In genomic region chr11:119491753-119492455, GRCh38 we compare ENCODE assay signal across 12 cellular contexts.
DNase-seq lines count a peak whose midpoint lies in the region; ATAC-seq, FAIRE-seq and TF ChIP-seq lines count a peak whose summit lies in the region.
"Had no signal": no experiment of that assay in that cellular context is flagged by ENCODE, and none has a peak within 500 bp of the region (broad histone marks: within the 10 kb centered on the region; RNA-seq: fewer than 3 reads in every experiment).

No MANE protein-coding gene starts in this region.

- H3K9me3 ChIP-seq in cardiac muscle cell (ENCODE audit: low read depth) (no peaks in the 10 kb centered on the region), heart right ventricle (no peaks in the 10 kb centered on the region), endodermal cell (ENCODE audit: control insufficient read depth, low read length) (no peaks in the 10 kb centered on the region)

- ATAC-seq in heart right ventricle (no peak), GM18517 (IDR thresholded peaks at IDR 0.05; ENCODE audit: unreplicated experiment) (no peak), GM21723 (IDR thresholded peaks at IDR 0.05; ENCODE audit: unreplicated experiment) (no peak)
- ATAC-seq: right cardiac atrium; stimulated activated naive CD8-positive, alpha-beta T cell treated with anti-CD3 and anti-CD28 coated beads, Interleukin-15, amount 100 ng/mL, for 72 hours had no signal

- H3K27ac Mint-ChIP-seq in endodermal cell (no peak overlapping the region), type B pancreatic cell (no peak overlapping the region)
- H3K27ac Mint-ChIP-seq: activated naive CD4-positive, alpha-beta T cell treated with anti-CD3 and anti-CD28 coated beads, Interleukin-2, amount 50 U/mL, for 24 hours; CD4-positive, CD25-positive, alpha-beta regulatory T cell; stimulated activated naive CD8-positive, alpha-beta T cell treated with anti-CD3 and anti-CD28 coated beads, Interleukin-15, amount 100 ng/mL, for 72 hours had no signal

- H3K4me3 Mint-ChIP-seq in endodermal cell (no peak overlapping the region), type B pancreatic cell (no peak overlapping the region)
- H3K4me3 Mint-ChIP-seq: activated naive CD4-positive, alpha-beta T cell treated with anti-CD3 and anti-CD28 coated beads, Interleukin-2, amount 50 U/mL, for 24 hours; CD4-positive, CD25-positive, alpha-beta regulatory T cell; stimulated activated naive CD8-positive, alpha-beta T cell treated with anti-CD3 and anti-CD28 coated beads, Interleukin-15, amount 100 ng/mL, for 72 hours had no signal

- 78% methylated on average over 15 of the region's 15 CpGs for WGBS in heart right ventricle, 2 donors
- WGBS in endodermal cell (ENCODE audit: insufficient coverage in 1 of 2, insufficient read length in 1 of 2), 2 experiments = 83 to 91% methylated on average over 13 to 15 of the region's 15 CpGs

- H3K9ac ChIP-seq in endodermal cell (ENCODE audit: extremely low read depth, low read length, poor library complexity, severe bottlenecking) = no peak overlapping the region

- TF ChIP-seq CTCF in cardiac muscle cell (IDR thresholded peaks at IDR 0.05; ENCODE audit: low read depth, low read length) (peak; percentile 54), heart right ventricle (IDR thresholded peaks at IDR 0.05) (peak in 4 of 9 donors; percentile 5 to 27 (median 13)), endodermal cell (conservative IDR thresholded peaks at IDR 0.05) (peak; percentile 72), type B pancreatic cell (conservative IDR thresholded peaks at IDR 0.05) (peak; percentile 66)

- intact Hi-C loops in heart right ventricle (cut with DNase I) = no loop called here

- H3K36me3 ChIP-seq in cardiac muscle cell (no peaks in the 10 kb centered on the region), heart right ventricle (no peaks in the 10 kb centered on the region), endodermal cell (ENCODE audit: control insufficient read depth, insufficient read depth, low read length) (no peaks in the 10 kb centered on the region)

- no peak for TF ChIP-seq POLR2A in GM12891 (IDR thresholded peaks at IDR 0.05; ENCODE audit: low read depth, low read length)

- H3K36me3 Mint-ChIP-seq in endodermal cell (ENCODE audit: low read depth) (no peaks in the 10 kb centered on the region), type B pancreatic cell (no peaks in the 10 kb centered on the region)
- H3K36me3 Mint-ChIP-seq: activated naive CD4-positive, alpha-beta T cell treated with anti-CD3 and anti-CD28 coated beads, Interleukin-2, amount 50 U/mL, for 24 hours; CD4-positive, CD25-positive, alpha-beta regulatory T cell had no signal

- FAIRE-seq in GM12891 (lab: Jason Lieb, UNC) = no peak

- H3K4me1 Mint-ChIP-seq in endodermal cell (peaks cover 6% of the 10 kb centered on the region), type B pancreatic cell (ENCODE audit: unreplicated experiment) (no peaks in the 10 kb centered on the region)
- H3K4me1 Mint-ChIP-seq: activated naive CD4-positive, alpha-beta T cell treated with anti-CD3 and anti-CD28 coated beads, Interleukin-2, amount 50 U/mL, for 24 hours; CD4-positive, CD25-positive, alpha-beta regulatory T cell; stimulated activated naive CD8-positive, alpha-beta T cell treated with anti-CD3 and anti-CD28 coated beads, Interleukin-15, amount 100 ng/mL, for 72 hours had no signal

- H3K27ac ChIP-seq in cardiac muscle cell (no peak overlapping the region), heart right ventricle (no peak overlapping the region), endodermal cell (ENCODE audit: low read depth, low read length) (no peak overlapping the region)

- peaks cover 31% of the 10 kb centered on the region for H3K27me3 ChIP-seq in cardiac muscle cell
- peaks cover 0 to 24% (median 5%) of the 10 kb centered on the region in 7 donors for H3K27me3 ChIP-seq in heart right ventricle
- H3K27me3 ChIP-seq in endodermal cell (ENCODE audit: control insufficient read depth, insufficient read depth, low read length, poor library complexity, severe bottlenecking) = peaks cover 34% of the 10 kb centered on the region

- H3K4me3 ChIP-seq in cardiac muscle cell (no peak overlapping the region), heart right ventricle (no peak overlapping the region), endodermal cell (ENCODE audit: low read length) (no peak overlapping the region)

- H3K27me3 Mint-ChIP-seq in endodermal cell (ENCODE audit: insufficient read depth) (peaks cover 14% of the 10 kb centered on the region), type B pancreatic cell (peaks cover 57% of the 10 kb centered on the region)

- DNase-seq in cardiac muscle cell (ENCODE audit: low read depth in 1 of 2, low spot score in 1 of 2) = peak in 1 of 2 donors; percentile 29
- DNase-seq in heart right ventricle = no peak
- peak; percentile 15 for DNase-seq in NCI-H2227 treated with DMSO at 0.1 percent for 48 hours (lab: John Stamatoyannopoulos, UW)
- peak; percentile 79 for DNase-seq in endodermal cell
- DNase-seq in type B pancreatic cell (ENCODE audit: extremely low spot score, unreplicated experiment) = no peak
- DNase-seq in GM12891 (ENCODE audit: insufficient read length, low spot score) = no peak
- DNase-seq: CD4-positive, CD25-positive, alpha-beta regulatory T cell; right cardiac atrium; stimulated activated naive CD8-positive, alpha-beta T cell treated with anti-CD3 and anti-CD28 coated beads, Interleukin-15, amount 100 ng/mL, for 72 hours had no signal

- H3K4me1 ChIP-seq in cardiac muscle cell (ENCODE audit: low read depth) (no peaks in the 10 kb centered on the region), heart right ventricle (no peaks in the 10 kb centered on the region), endodermal cell (ENCODE audit: control insufficient read depth, insufficient read depth, low read length) (peaks cover 3% of the 10 kb centered on the region)

- H3K9me3 Mint-ChIP-seq in endodermal cell = no peaks in the 10 kb centered on the region
- H3K9me3 Mint-ChIP-seq in type B pancreatic cell = no peaks in the 10 kb centered on the region
- H3K9me3 Mint-ChIP-seq: activated naive CD4-positive, alpha-beta T cell treated with anti-CD3 and anti-CD28 coated beads, Interleukin-2, amount 50 U/mL, for 24 hours; stimulated activated naive CD8-positive, alpha-beta T cell treated with anti-CD3 and anti-CD28 coated beads, Interleukin-15, amount 100 ng/mL, for 72 hours had no signal

TF ChIP-seq in GM12891, 5 proteins besides CTCF, POLR2A, EP300 and RAD21:
- no peak for TF ChIP-seq POU2F2 (IDR thresholded peaks at IDR 0.05; ENCODE audit: low read depth, low read length)
- TF ChIP-seq POLR2AphosphoS5 (IDR thresholded peaks at IDR 0.05; ENCODE audit: low read depth, low read length) = no peak
- no peak for TF ChIP-seq TAF1 (IDR thresholded peaks at IDR 0.05; ENCODE audit: low read depth, low read length)
- no peak for TF ChIP-seq SPI1 (IDR thresholded peaks at IDR 0.05; ENCODE audit: low read depth, low read length)
- no peak for TF ChIP-seq PAX5 (IDR thresholded peaks at IDR 0.05; ENCODE audit: insufficient read depth, low read length, severe bottlenecking)

Comparison
In these comparisons a context has a peak if more than half of its experiments do, and no peak if none do; other contexts are left out.
1. DNase-seq: peak in NCI-H2227 treated with DMSO at 0.1 percent for 48 hours (single experiment) and endodermal cell (single experiment); none in heart right ventricle (0 of 2), type B pancreatic cell (single experiment) and GM12891 (single experiment).